17 cellular contexts compared by ENCODE assay signal in genomic region chr17:63785556-63785955, GRCh38. TPM values are rescaled to one million over a fixed set of nuclear protein-coding genes. Genes with fewer than 3 reads are reported as not detected.
A peak's percentile ranks its signal among the peaks of the same experiment; 100 is the strongest.
DNase-seq lines count a peak whose midpoint lies in the region; ATAC-seq and TF ChIP-seq lines count a peak whose summit lies in the region.
"Had no signal": no experiment of that assay in that cellular context is flagged by ENCODE, and none has a peak within 500 bp of the region (broad histone marks: within the 10 kb centered on the region; RNA-seq: fewer than 3 reads in every experiment).

No MANE protein-coding gene starts in this region.

- intact Hi-C loops in uterus (cut with DNase I; ENCODE audit: low total_unique reads): no loop called here
- intact Hi-C loops in transverse colon (cut with DNase I; ENCODE audit: low total_unique reads): no loop called here
- intact Hi-C loops in activated T-helper 1 cell treated with anti-CD3 and anti-CD28 coated beads, Interleukin-12 subunit alpha, Interleukin-12 subunit beta, Interleukin-2, Interleukin-4 antibody, amounts not matched to agents 30 ng/mL and 10 ng/mL and 1 ng/mL, durations not matched to agents 14 hours and 24 hours and 36 hours (cut with micrococcal nuclease): no loop called here

- H3K27ac Mint-ChIP-seq in activated T-helper 1 cell treated with anti-CD3 and anti-CD28 coated beads, Interleukin-12 subunit alpha, Interleukin-12 subunit beta, Interleukin-2, Interleukin-4 antibody, amounts not matched to agents 30 ng/mL and 10 ng/mL and 1 ng/mL, durations not matched to agents 14 hours and 24 hours and 36 hours: no peak overlapping the region
- H3K27ac Mint-ChIP-seq: activated naive CD4-positive, alpha-beta T cell treated with anti-CD3 and anti-CD28 coated beads, Interleukin-2, amount 50 U/mL, for 72 hours; dendritic cell treated with granulocyte-macrophage colony-stimulating factor and Interleukin-4, amounts not matched to agents 40 ng/mL and 50 ng/mL, for 4 days; stimulated activated naive CD8-positive, alpha-beta T cell treated with anti-CD3 and anti-CD28 coated beads, Interleukin-15, amount 100 ng/mL, for 72 hours had no signal

- H3K4me1 ChIP-seq in foreskin keratinocyte: peaks cover 42% of the 10 kb centered on the region
- no peaks in the 10 kb centered on the region for H3K4me1 ChIP-seq in uterus
- peaks cover 0 to 18% (median 2%) of the 10 kb centered on the region in 4 donors for H3K4me1 ChIP-seq in transverse colon

- H3K36me3 ChIP-seq in uterus (no peaks in the 10 kb centered on the region), transverse colon (peaks cover 0 to 34% (median 10%) of the 10 kb centered on the region in 4 donors)

- H3K9me3 ChIP-seq in uterus: no peaks in the 10 kb centered on the region
- no peaks in the 10 kb centered on the region for H3K9me3 ChIP-seq in transverse colon
- H3K9me3 ChIP-seq: HAP-1 had no signal

- peaks cover 32% of the 10 kb centered on the region for H3K36me3 Mint-ChIP-seq in activated T-helper 1 cell treated with anti-CD3 and anti-CD28 coated beads, Interleukin-12 subunit alpha, Interleukin-12 subunit beta, Interleukin-2, Interleukin-4 antibody, amounts not matched to agents 30 ng/mL and 10 ng/mL and 1 ng/mL, durations not matched to agents 14 hours and 24 hours and 36 hours (ENCODE audit: low read depth)
- H3K36me3 Mint-ChIP-seq: activated naive CD4-positive, alpha-beta T cell treated with anti-CD3 and anti-CD28 coated beads, Interleukin-2, amount 50 U/mL, for 72 hours had no signal

- H3K27me3 ChIP-seq in foreskin keratinocyte (no peaks in the 10 kb centered on the region), uterus (no peaks in the 10 kb centered on the region), transverse colon (no peaks in the 10 kb centered on the region)

- H3K4me3 Mint-ChIP-seq in activated T-helper 1 cell treated with anti-CD3 and anti-CD28 coated beads, Interleukin-12 subunit alpha, Interleukin-12 subunit beta, Interleukin-2, Interleukin-4 antibody, amounts not matched to agents 30 ng/mL and 10 ng/mL and 1 ng/mL, durations not matched to agents 14 hours and 24 hours and 36 hours: no peak overlapping the region
- H3K4me3 Mint-ChIP-seq: dendritic cell treated with granulocyte-macrophage colony-stimulating factor and Interleukin-4, amounts not matched to agents 40 ng/mL and 50 ng/mL, for 4 days; naive thymus-derived CD8-positive, alpha-beta T cell; stimulated activated naive CD8-positive, alpha-beta T cell treated with anti-CD3 and anti-CD28 coated beads, Interleukin-15, amount 100 ng/mL, for 72 hours had no signal

- WGBS in transverse colon (ENCODE audit: low coverage in 1 of 2), 2 donors: 95 to 100% methylated on average over 1 of the region's 1 CpG

- TF ChIP-seq EP300 in transverse colon (IDR thresholded peaks at IDR 0.05; ENCODE audit: low read depth): no peak

- H3K27ac ChIP-seq in foreskin keratinocyte (peak overlapping the region; percentile 96), uterus (no peak overlapping the region), transverse colon (no peak overlapping the region)

- no peak for TF ChIP-seq CTCF in AG10803 (conservative IDR thresholded peaks at IDR 0.05; ENCODE audit: low read length)
- no peak for TF ChIP-seq CTCF in foreskin keratinocyte (conservative IDR thresholded peaks at IDR 0.05)
- no peak for TF ChIP-seq CTCF in uterus (IDR thresholded peaks at IDR 0.05)
- TF ChIP-seq CTCF in transverse colon (IDR thresholded peaks at IDR 0.05): no peak
- TF ChIP-seq CTCF in omental fat pad (IDR thresholded peaks at IDR 0.05): no peak

- TF ChIP-seq POLR2A in uterus (IDR thresholded peaks at IDR 0.05) (no peak), transverse colon (IDR thresholded peaks at IDR 0.05) (no peak)

- in situ Hi-C loops in transverse colon (cut with MboI; ENCODE audit: low pct_ligation_motif_present in 1 of 4, low pct_unique_long_range_greater_than_20kb in 1 of 4, low sequenced_read_pairs in 3 of 4): no loop called here

- H3K27me3 Mint-ChIP-seq in activated T-helper 1 cell treated with anti-CD3 and anti-CD28 coated beads, Interleukin-12 subunit alpha, Interleukin-12 subunit beta, Interleukin-2, Interleukin-4 antibody, amounts not matched to agents 30 ng/mL and 10 ng/mL and 1 ng/mL, durations not matched to agents 14 hours and 24 hours and 36 hours (ENCODE audit: insufficient read depth): no peaks in the 10 kb centered on the region
- H3K27me3 Mint-ChIP-seq: dendritic cell treated with granulocyte-macrophage colony-stimulating factor and Interleukin-4, amounts not matched to agents 40 ng/mL and 50 ng/mL, for 4 days; naive thymus-derived CD8-positive, alpha-beta T cell; stimulated activated naive CD8-positive, alpha-beta T cell treated with anti-CD3 and anti-CD28 coated beads, Interleukin-15, amount 100 ng/mL, for 72 hours had no signal

- ATAC-seq in foreskin keratinocyte: peak; percentile 64
- ATAC-seq in omental fat pad (ENCODE audit: low FRiP score): no peak
- ATAC-seq: activated naive CD4-positive, alpha-beta T cell treated with anti-CD3 and anti-CD28 coated beads, Interleukin-2, amount 50 U/mL, for 72 hours; naive thymus-derived CD8-positive, alpha-beta T cell; stimulated activated naive CD8-positive, alpha-beta T cell treated with anti-CD3 and anti-CD28 coated beads, Interleukin-15, amount 100 ng/mL, for 72 hours had no signal

- H3K4me3 ChIP-seq in AG10803 (ENCODE audit: low read length) (no peak overlapping the region), uterus (no peak overlapping the region), transverse colon (no peak overlapping the region)
- H3K4me3 ChIP-seq: HAP-1 had no signal

- H3K9me3 Mint-ChIP-seq in activated T-helper 1 cell treated with anti-CD3 and anti-CD28 coated beads, Interleukin-12 subunit alpha, Interleukin-12 subunit beta, Interleukin-2, Interleukin-4 antibody, amounts not matched to agents 30 ng/mL and 10 ng/mL and 1 ng/mL, durations not matched to agents 14 hours and 24 hours and 36 hours: no peaks in the 10 kb centered on the region
- H3K9me3 Mint-ChIP-seq: activated naive CD4-positive, alpha-beta T cell treated with anti-CD3 and anti-CD28 coated beads, Interleukin-2, amount 50 U/mL, for 72 hours; dendritic cell treated with granulocyte-macrophage colony-stimulating factor and Interleukin-4, amounts not matched to agents 40 ng/mL and 50 ng/mL, for 4 days; naive thymus-derived CD8-positive, alpha-beta T cell; stimulated activated naive CD8-positive, alpha-beta T cell treated with anti-CD3 and anti-CD28 coated beads, Interleukin-15, amount 100 ng/mL, for 72 hours had no signal

- peaks cover 36% of the 10 kb centered on the region for H3K4me1 Mint-ChIP-seq in activated T-helper 1 cell treated with anti-CD3 and anti-CD28 coated beads, Interleukin-12 subunit alpha, Interleukin-12 subunit beta, Interleukin-2, Interleukin-4 antibody, amounts not matched to agents 30 ng/mL and 10 ng/mL and 1 ng/mL, durations not matched to agents 14 hours and 24 hours and 36 hours (ENCODE audit: low read depth)

- peak; percentile 54 for DNase-seq in AG10803 (ENCODE audit: low read depth)
- DNase-seq in HCEC 1CT: peak; percentile 67
- peak; percentile 31 for DNase-seq in astrocyte of the hippocampus (ENCODE audit: low read depth, low spot score)
- DNase-seq in foreskin keratinocyte: peak; percentile 55 to 79
- no peak for DNase-seq in uterus
- no peak for DNase-seq in transverse colon
- DNase-seq in activated T-helper 1 cell treated with anti-CD3 and anti-CD28 coated beads, Interleukin-12 subunit alpha, Interleukin-12 subunit beta, Interleukin-2, Interleukin-4 antibody, amounts not matched to agents 30 ng/mL and 10 ng/mL and 1 ng/mL, durations not matched to agents 14 hours and 24 hours and 36 hours (ENCODE audit: low spot score): no peak
- no peak for DNase-seq in omental fat pad (ENCODE audit: low spot score)
- DNase-seq: C1 segment of cervical spinal cord; head of caudate nucleus; MV-4-11; naive thymus-derived CD8-positive, alpha-beta T cell; NCI-H226; stimulated activated naive CD8-positive, alpha-beta T cell treated with anti-CD3 and anti-CD28 coated beads, Interleukin-15, amount 100 ng/mL, for 72 hours had no signal

RNA-seq across cellular contexts. Expression of gene DDX42, which starts 11.6 kb away (rescaled TPM):
- total RNA-seq in foreskin keratinocyte (72.2 and 74.9 TPM in 2 replicates), uterus (100 to 1,000 TPM in 3 of 4 donors, 10 to 100 TPM in 1; 89.9 to 180 (median 150) TPM), transverse colon (100 to 1,000 TPM in 2 of 4 donors, 10 to 100 TPM in 2; 71.8 to 129 (median 99.4) TPM), omental fat pad (100 to 1,000 TPM in 2 of 4 donors, 10 to 100 TPM in 2; 87.2 to 150 (median 112) TPM)
- polyA plus RNA-seq in foreskin keratinocyte: 40.6 and 41.0 TPM in 2 replicates
- total RNA-seq in activated T-helper 1 cell treated with anti-CD3 and anti-CD28 coated beads, Interleukin-12 subunit alpha, Interleukin-12 subunit beta, Interleukin-2, Interleukin-4 antibody, amounts not matched to agents 30 ng/mL and 10 ng/mL and 1 ng/mL, durations not matched to agents 14 hours and 24 hours and 36 hours: 147 and 149 TPM in 2 replicates

RNA-seq across cellular contexts. Expression of gene CCDC47, which starts 12.2 kb away (rescaled TPM):
- 64.2 and 77.0 TPM in 2 replicates for total RNA-seq in foreskin keratinocyte
- 21.0 and 26.3 TPM in 2 replicates for polyA plus RNA-seq in foreskin keratinocyte
- total RNA-seq in uterus: 10 to 100 TPM; 15.1 to 91.5 (median 49.3) TPM
- 100 to 1,000 TPM in 3 of 4 donors, 10 to 100 TPM in 1; 78.2 to 129 (median 101) TPM for total RNA-seq in transverse colon
- 74.8 and 79.2 TPM in 2 replicates for total RNA-seq in activated T-helper 1 cell treated with anti-CD3 and anti-CD28 coated beads, Interleukin-12 subunit alpha, Interleukin-12 subunit beta, Interleukin-2, Interleukin-4 antibody, amounts not matched to agents 30 ng/mL and 10 ng/mL and 1 ng/mL, durations not matched to agents 14 hours and 24 hours and 36 hours
- total RNA-seq in omental fat pad: 100 to 1,000 TPM in 1 of 4 donors, 10 to 100 TPM in 3; 59.2 to 103 (median 62.0) TPM

RNA-seq across cellular contexts. Expression of gene PSMC5, which starts 41.7 kb away (rescaled TPM):
- total RNA-seq in foreskin keratinocyte (97.4 and 120 TPM in 2 replicates), uterus (100 to 1,000 TPM in 1 of 4 donors, 10 to 100 TPM in 3; 12.6 to 103 (median 40.2) TPM), transverse colon (100 to 1,000 TPM in 1 of 4 donors, 10 to 100 TPM in 3; 63.2 to 131 (median 77.9) TPM), omental fat pad (100 to 1,000 TPM in 3 of 4 donors, 10 to 100 TPM in 1; 91.0 to 119 (median 103) TPM)
- 168 and 192 TPM in 2 replicates for polyA plus RNA-seq in foreskin keratinocyte
- 185 and 195 TPM in 2 replicates for total RNA-seq in activated T-helper 1 cell treated with anti-CD3 and anti-CD28 coated beads, Interleukin-12 subunit alpha, Interleukin-12 subunit beta, Interleukin-2, Interleukin-4 antibody, amounts not matched to agents 30 ng/mL and 10 ng/mL and 1 ng/mL, durations not matched to agents 14 hours and 24 hours and 36 hours

RNA-seq across cellular contexts. Expression of gene FTSJ3, which starts 41.9 kb away (rescaled TPM):
- 37.6 and 49.9 TPM in 2 replicates for total RNA-seq in foreskin keratinocyte
- polyA plus RNA-seq in foreskin keratinocyte: 22.6 and 30.5 TPM in 2 replicates
- 10 to 100 TPM; 29.7 to 64.7 (median 53.3) TPM for total RNA-seq in uterus
- total RNA-seq in transverse colon: 10 to 100 TPM; 17.7 to 45.9 (median 34.6) TPM
- total RNA-seq in activated T-helper 1 cell treated with anti-CD3 and anti-CD28 coated beads, Interleukin-12 subunit alpha, Interleukin-12 subunit beta, Interleukin-2, Interleukin-4 antibody, amounts not matched to agents 30 ng/mL and 10 ng/mL and 1 ng/mL, durations not matched to agents 14 hours and 24 hours and 36 hours: 95.6 and 100 TPM in 2 replicates
- total RNA-seq in omental fat pad: 10 to 100 TPM; 39.1 to 46.4 (median 40.4) TPM

RNA-seq across cellular contexts. Expression of gene STRADA, which starts 44.0 kb away (rescaled TPM):
- total RNA-seq in foreskin keratinocyte (18.1 and 18.8 TPM in 2 replicates), uterus (10 to 100 TPM; 14.1 to 60.9 (median 27.9) TPM), transverse colon (10 to 100 TPM; 23.1 to 37.8 (median 33.8) TPM), omental fat pad (10 to 100 TPM; 16.5 to 32.3 (median 22.4) TPM)
- polyA plus RNA-seq in foreskin keratinocyte: 18.4 and 18.8 TPM in 2 replicates
- 59.1 and 59.4 TPM in 2 replicates for total RNA-seq in activated T-helper 1 cell treated with anti-CD3 and anti-CD28 coated beads, Interleukin-12 subunit alpha, Interleukin-12 subunit beta, Interleukin-2, Interleukin-4 antibody, amounts not matched to agents 30 ng/mL and 10 ng/mL and 1 ng/mL, durations not matched to agents 14 hours and 24 hours and 36 hours

Comparison
In these comparisons a context has a peak if more than half of its experiments do, and no peak if none do; other contexts are left out.
1. DNase-seq: peak in AG10803 (single experiment), HCEC 1CT (single experiment), astrocyte of the hippocampus (single experiment) and foreskin keratinocyte (2 of 2); none in uterus (0 of 2), transverse colon (single experiment), activated T-helper 1 cell treated with anti-CD3 and anti-CD28 coated beads, Interleukin-12 subunit alpha, Interleukin-12 subunit beta, Interleukin-2, Interleukin-4 antibody, amounts not matched to agents 30 ng/mL and 10 ng/mL and 1 ng/mL, durations not matched to agents 14 hours and 24 hours and 36 hours (single experiment) and omental fat pad (single experiment).